24 cellular contexts compared by ENCODE assay signal in the genomic region with DNA sequence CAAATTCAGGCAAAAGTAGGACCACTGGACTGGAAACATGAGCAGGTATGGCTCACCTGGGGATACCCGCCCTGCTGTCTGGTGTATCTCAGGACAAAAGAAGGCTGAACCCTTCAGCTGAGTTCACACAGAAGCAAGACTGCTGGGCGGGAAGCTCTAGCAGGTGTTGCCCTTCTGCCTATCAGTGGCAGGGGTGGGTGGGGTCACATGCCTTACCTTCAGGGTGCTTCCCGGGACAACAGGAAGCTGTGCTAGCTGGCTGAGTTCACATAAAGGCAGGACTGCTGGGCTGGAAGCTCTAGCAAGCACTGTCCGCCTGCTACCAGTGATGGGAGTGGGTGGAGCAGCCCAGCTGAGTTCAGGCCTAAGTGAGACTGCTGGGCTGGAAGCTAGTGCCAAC.
"Had no signal": no experiment of that assay in that cellular context is flagged by ENCODE, and none has a peak within 500 bp of the region (broad histone marks: within the 10 kb centered on the region; RNA-seq: fewer than 3 reads in every experiment).

No MANE protein-coding gene starts in this region.

- DNase-seq: activated CD4-positive, alpha-beta T cell treated with anti-CD3 and anti-CD28 coated beads, Interleukin-2, amount 10 ng/mL, durations not matched to agents 24 days and 14 days; activated CD4-positive, alpha-beta T cell treated with anti-CD3 and anti-CD28 coated beads, Interleukin-2, amount 50 U/mL, for 48 hours; activated CD4-positive, CD25-positive, alpha-beta regulatory T cell treated with anti-CD3 and anti-CD28 coated beads, Interleukin-2, amount 50 U/mL, for 72 hours; activated CD8-positive, alpha-beta memory T cell treated with anti-CD3 and anti-CD28 coated beads for 24 hours; activated effector memory CD4-positive, alpha-beta T cell treated with anti-CD3 and anti-CD28 coated beads, Interleukin-2, amount 50 U/mL, for 16 hours; activated naive CD4-positive, alpha-beta T cell treated with Interleukin-2 at 50 U/mL for 16 hours; activated naive CD8-positive, alpha-beta T cell treated with anti-CD3 and anti-CD28 coated beads, Interleukin-2, amount 50 U/mL, for 24 hours; activated T-cell treated with anti-CD3 and anti-CD28 coated beads, Interleukin-2, amount 50 U/mL, for 4 hours; amniotic stem cell; Kasumi-1; KBM-7; NCI-H146; NCI-H1930; NCI-H2107; NCI-H524; NCI-H82; Right ventricle myocardium superior; RPMI8226; SJCRH30; SK-N-SH had no signal

- H3K9ac ChIP-seq: SK-N-SH had no signal

- H3K4me1 ChIP-seq: SJCRH30 had no signal

- H3K36me3 ChIP-seq: SJCRH30 had no signal

- H3K27ac ChIP-seq: SJCRH30 had no signal

- H3K27ac Mint-ChIP-seq: activated CD4-positive, alpha-beta T cell treated with anti-CD3 and anti-CD28 coated beads, Interleukin-2, amount 10 ng/mL, durations not matched to agents 24 days and 14 days; activated naive CD4-positive, alpha-beta T cell treated with anti-CD3 and anti-CD28 coated beads, Interleukin-2, amount 50 U/mL, for 72 hours; activated naive CD8-positive, alpha-beta T cell treated with anti-CD3 and anti-CD28 coated beads, Interleukin-2, amount 50 U/mL, for 24 hours; brain; T-helper 1 cell treated with Interleukin-12 subunit alpha and Interleukin-12 subunit beta and Interleukin-4 antibody, amounts not matched to agents 30 μg/mL and 1 μg/mL, for 36 hours had no signal

- H3K27me3 ChIP-seq: SJCRH30 had no signal

- H3K27me3 Mint-ChIP-seq: activated CD4-positive, alpha-beta T cell treated with anti-CD3 and anti-CD28 coated beads, Interleukin-2, amount 10 ng/mL, durations not matched to agents 24 days and 14 days; activated naive CD8-positive, alpha-beta T cell treated with anti-CD3 and anti-CD28 coated beads, Interleukin-2, amount 50 U/mL, for 24 hours; brain; central memory CD8-positive, alpha-beta T cell had no signal

- ATAC-seq: activated naive CD4-positive, alpha-beta T cell treated with anti-CD3 and anti-CD28 coated beads, Interleukin-2, amount 50 U/mL, for 72 hours; activated naive CD8-positive, alpha-beta T cell treated with anti-CD3 and anti-CD28 coated beads, Interleukin-2, amount 50 U/mL, for 24 hours; activated T-cell treated with anti-CD3 and anti-CD28 coated beads, Interleukin-2, amount 50 U/mL, for 4 hours had no signal

- H3K4me2 ChIP-seq: SK-N-SH had no signal

- H3K4me1 Mint-ChIP-seq: activated CD4-positive, alpha-beta T cell treated with anti-CD3 and anti-CD28 coated beads, Interleukin-2, amount 10 ng/mL, durations not matched to agents 24 days and 14 days; activated naive CD8-positive, alpha-beta T cell treated with anti-CD3 and anti-CD28 coated beads, Interleukin-2, amount 50 U/mL, for 24 hours; brain; central memory CD8-positive, alpha-beta T cell had no signal

- H3K4me3 Mint-ChIP-seq: activated CD4-positive, alpha-beta T cell treated with anti-CD3 and anti-CD28 coated beads, Interleukin-2, amount 10 ng/mL, durations not matched to agents 24 days and 14 days; activated naive CD8-positive, alpha-beta T cell treated with anti-CD3 and anti-CD28 coated beads, Interleukin-2, amount 50 U/mL, for 24 hours; activated T-cell treated with anti-CD3 and anti-CD28 coated beads, Interleukin-2, amount 50 U/mL, for 4 hours; brain; central memory CD8-positive, alpha-beta T cell; T-helper 1 cell treated with Interleukin-12 subunit alpha and Interleukin-12 subunit beta and Interleukin-4 antibody, amounts not matched to agents 30 μg/mL and 1 μg/mL, for 36 hours had no signal

- H3K4me3 ChIP-seq: SJCRH30 had no signal
